In genomic region chr19:13024958-13025653, GRCh38 we compare ENCODE assay signal across 9 cellular contexts. TPM values are rescaled to one million over a fixed set of nuclear protein-coding genes. Genes with fewer than 3 reads are reported as not detected.
DNase-seq lines count a peak whose midpoint lies in the region; ATAC-seq, FAIRE-seq and TF ChIP-seq lines count a peak whose summit lies in the region.
"Had no signal": no experiment of that assay in that cellular context is flagged by ENCODE, and none has a peak within 500 bp of the region (broad histone marks: within the 10 kb centered on the region; RNA-seq: fewer than 3 reads in every experiment).

No MANE protein-coding gene starts in this region.

- no peak overlapping the region for H4K5ac ChIP-seq in mesendoderm (ENCODE audit: low read length)

- ATAC-seq in SK-N-SH treated with all-trans-retinoic acid at 6 μM for 48 hours (no peak), upper lobe of right lung (peak; percentile 24), HG02678 (IDR thresholded peaks at IDR 0.05; ENCODE audit: unreplicated experiment) (no peak), GM18873 (IDR thresholded peaks at IDR 0.05; ENCODE audit: low FRiP score, unreplicated experiment) (no peak)

- H3K18ac ChIP-seq in mesendoderm (ENCODE audit: low read length) = no peak overlapping the region

- H3K4me3 ChIP-seq in SK-N-SH (ENCODE audit: low read depth in 2 of 2, low read length in 1 of 2) (peak overlapping the region; percentile 23 to 43; a peak in 3 of 4 replicates), bronchial epithelial cell (ENCODE audit: low read depth, low read length) (peak overlapping the region; percentile 30), mesendoderm (ENCODE audit: low read length) (no peak overlapping the region), upper lobe of right lung (peak overlapping the region; percentile 53)

- H3K79me2 ChIP-seq in SK-N-SH (ENCODE audit: insufficient read depth) (peaks cover 58% of the 10 kb centered on the region), mesendoderm (ENCODE audit: control insufficient read depth, insufficient read depth, low read length) (no peaks in the 10 kb centered on the region)

- peak overlapping the region; percentile 29 for H3K23ac ChIP-seq in mesendoderm (ENCODE audit: low read length)

- intact Hi-C loops in upper lobe of right lung (cut with DNase I) = loop anchor here (10.0 kb wide), 1 partner anchor 70 kb away; no protein-coding TSS in a partner anchor

- TF ChIP-seq RAD21 in SK-N-SH (IDR thresholded peaks at IDR 0.05; ENCODE audit: low read length) = no peak

- no peaks in the 10 kb centered on the region for H3K79me1 ChIP-seq in mesendoderm (ENCODE audit: low read length)

- H3K27me3 ChIP-seq in SK-N-SH (ENCODE audit: insufficient read depth) (no peaks in the 10 kb centered on the region), bronchial epithelial cell (ENCODE audit: control insufficient read depth, insufficient read depth, low read length) (no peaks in the 10 kb centered on the region), mesendoderm (ENCODE audit: insufficient read depth, low read length, poor library complexity) (peaks cover 89% of the 10 kb centered on the region), upper lobe of right lung (no peaks in the 10 kb centered on the region)

- H3K9me2 ChIP-seq in SK-N-SH = no peaks in the 10 kb centered on the region

- H2BK15ac ChIP-seq in mesendoderm (replicated peaks; ENCODE audit: low read depth) = no peak overlapping the region

- H3K9ac ChIP-seq in SK-N-SH (no peak overlapping the region), mesendoderm (ENCODE audit: low read length) (no peak overlapping the region)

- peak overlapping the region in 1 of 2 experiments; percentile 43; a peak in 2 of 4 replicates for H3K27ac ChIP-seq in SK-N-SH (ENCODE audit: low read depth in 2 of 2, low read length in 1 of 2)
- H3K27ac ChIP-seq in mesendoderm (ENCODE audit: low read depth, low read length) = no peak overlapping the region
- peak overlapping the region; percentile 80 for H3K27ac ChIP-seq in upper lobe of right lung

- CTCF ChIA-PET in SK-N-SH (lab: Yijun Ruan, JAX) = interaction anchor here (1.1 to 4.7 kb wide), 5 partner anchors 8 to 60 kb away, joined by 4 to 43 read pairs (median 9); no protein-coding TSS in a partner anchor

- H3F3A ChIP-seq in SK-N-SH (replicated peaks; ENCODE audit: insufficient read depth) = peaks cover 3% of the 10 kb centered on the region

- no peak overlapping the region for H2BK120ac ChIP-seq in mesendoderm (ENCODE audit: low read depth, low read length)

- no peak for TF ChIP-seq CTCF in SK-N-SH (IDR thresholded peaks at IDR 0.05)
- no peak for TF ChIP-seq CTCF in bronchial epithelial cell (IDR thresholded peaks at IDR 0.05; ENCODE audit: insufficient read depth, low read length, severe bottlenecking)
- TF ChIP-seq CTCF in upper lobe of right lung (IDR thresholded peaks at IDR 0.05) = no peak

- H4K8ac ChIP-seq in mesendoderm (ENCODE audit: low read depth, low read length) = no peak overlapping the region

- H3K36me3 ChIP-seq in SK-N-SH (replicated peaks in 1 of 2; ENCODE audit: control insufficient read depth in 1 of 2, insufficient read depth in 2 of 2, low read length in 1 of 2) (peaks cover 0 to 15% of the 10 kb centered on the region in 2 experiments), bronchial epithelial cell (ENCODE audit: control insufficient read depth, insufficient read depth, low read length) (peaks cover 2% of the 10 kb centered on the region), mesendoderm (ENCODE audit: control insufficient read depth, insufficient read depth, low read length) (no peaks in the 10 kb centered on the region), upper lobe of right lung (peaks cover 4% of the 10 kb centered on the region)

- TF ChIP-seq EP300 in SK-N-SH (IDR thresholded peaks at IDR 0.05; ENCODE audit: borderline replicate concordance in 1 of 2, low read depth in 1 of 2, low read length in 1 of 2) = no peak

- no peaks in the 10 kb centered on the region for H4K20me1 ChIP-seq in SK-N-SH (ENCODE audit: insufficient read depth)

- no peak overlapping the region for H2AFZ ChIP-seq in SK-N-SH (ENCODE audit: low read depth)

- no peaks in the 10 kb centered on the region for H3K9me3 ChIP-seq in SK-N-SH
- H3K9me3 ChIP-seq in upper lobe of right lung = no peaks in the 10 kb centered on the region

- POLR2A ChIA-PET in SK-N-SH (lab: Yijun Ruan, JAX) = interaction anchor here (1.4 kb wide), 1 partner anchor 31 kb away, joined by 4 read pairs; no protein-coding TSS in a partner anchor

- H3K56ac ChIP-seq in mesendoderm (ENCODE audit: low read length) = no peak overlapping the region

- no peak overlapping the region for H2BK5ac ChIP-seq in mesendoderm (ENCODE audit: low read length)

- no peak overlapping the region for H2AK5ac ChIP-seq in mesendoderm (ENCODE audit: low read length)

- no peak for FAIRE-seq in bronchial epithelial cell (lab: Jason Lieb, UNC)

- WGBS in SK-N-SH (ENCODE audit: low lambda C conversion rate) = 97% methylated on average over 45 of the region's 45 CpGs
- WGBS in mesendoderm (ENCODE audit: extremely low coverage, insufficient coverage, low lambda C conversion rate) = no CpG with 5 or more reads among the region's 45 CpGs

- H3K4me1 ChIP-seq in SK-N-SH (ENCODE audit: control insufficient read depth in 1 of 2, insufficient read depth in 2 of 2, low read depth in 1 of 2, low read length in 1 of 2) = peaks cover 22 to 48% of the 10 kb centered on the region in 2 experiments
- no peaks in the 10 kb centered on the region for H3K4me1 ChIP-seq in mesendoderm (ENCODE audit: control insufficient read depth, low read depth, low read length)
- H3K4me1 ChIP-seq in upper lobe of right lung = peaks cover 70% of the 10 kb centered on the region

- H3K4ac ChIP-seq in mesendoderm (ENCODE audit: low read depth, low read length) = no peak overlapping the region

- H3K4me2 ChIP-seq in SK-N-SH (peak overlapping the region; percentile 80), mesendoderm (ENCODE audit: low read length) (no peak overlapping the region)

- DNase-seq in SK-N-SH = no peak
- no peak for DNase-seq in bronchial epithelial cell (ENCODE audit: low read depth)
- DNase-seq in mesendoderm = peak; percentile 50
- peak; percentile 85 for DNase-seq in upper lobe of right lung
- no peak for DNase-seq in NAMALWA (ENCODE audit: low spot score)

TF ChIP-seq in SK-N-SH, 30 proteins besides CTCF, POLR2A, EP300 and RAD21 (continues in another document):
- TF ChIP-seq RCOR1 (IDR thresholded peaks at IDR 0.05; ENCODE audit: low read length) (no peak), TEAD4 (IDR thresholded peaks at IDR 0.05; ENCODE audit: borderline replicate concordance, insufficient read depth) (no peak), GABPA (IDR thresholded peaks at IDR 0.05; ENCODE audit: low read depth) (no peak), IRF3 (IDR thresholded peaks at IDR 0.05; ENCODE audit: low read depth, low read length) (no peak), MXI1 (IDR thresholded peaks at IDR 0.05; ENCODE audit: low read depth, low read length) (no peak)
- TF ChIP-seq, protein P1, sequence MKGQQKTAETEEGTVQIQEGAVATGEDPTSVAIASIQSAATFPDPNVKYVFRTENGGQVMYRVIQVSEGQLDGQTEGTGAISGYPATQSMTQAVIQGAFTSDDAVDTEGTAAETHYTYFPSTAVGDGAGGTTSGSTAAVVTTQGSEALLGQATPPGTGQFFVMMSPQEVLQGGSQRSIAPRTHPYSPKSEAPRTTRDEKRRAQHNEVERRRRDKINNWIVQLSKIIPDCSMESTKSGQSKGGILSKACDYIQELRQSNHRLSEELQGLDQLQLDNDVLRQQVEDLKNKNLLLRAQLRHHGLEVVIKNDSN (IDR thresholded peaks at IDR 0.05; ENCODE audit: borderline replicate concordance, low read depth) = no peak

TF ChIP-seq in SK-N-SH treated with all-trans-retinoic acid at 6 μM for 48 hours, 23 proteins besides CTCF, POLR2A, EP300 and RAD21:
- TF ChIP-seq ISL1 (CRISPR knock-in tag; IDR thresholded peaks at IDR 0.05) (no peak), SNAI2 (CRISPR knock-in tag; IDR thresholded peaks at IDR 0.05) (no peak), ARNTL (CRISPR knock-in tag; IDR thresholded peaks at IDR 0.05; ENCODE audit: borderline replicate concordance, low read depth) (no peak), TSHZ2 (CRISPR knock-in tag; IDR thresholded peaks at IDR 0.05) (no peak), CSDC2 (CRISPR knock-in tag; IDR thresholded peaks at IDR 0.05) (no peak), ESRRG (CRISPR knock-in tag; IDR thresholded peaks at IDR 0.05) (no peak), PPARA (CRISPR knock-in tag; IDR thresholded peaks at IDR 0.05; ENCODE audit: borderline replicate concordance) (no peak)

RNA-seq across cellular contexts. Expression of gene NFIX, which starts 29.8 kb away (rescaled TPM):
- 5.1 and 14.8 TPM in 2 replicates for polyA plus RNA-seq in SK-N-SH (2012; rRNA removed)
- 9.1 and 13.3 TPM in 2 replicates for polyA plus RNA-seq in SK-N-SH (2012; cell fraction: cytosol; rRNA removed)
- 14.0 and 14.9 TPM in 2 replicates for polyA plus RNA-seq in SK-N-SH (2012; cell fraction: nucleus; rRNA removed)
- total RNA-seq in bronchial epithelial cell (5.4 and 5.8 TPM in 2 replicates), upper lobe of right lung (168 TPM)
- 0.07 TPM for polyA plus RNA-seq in mesendoderm (2013, experiment 1 of 2)
- 0.10 TPM for polyA plus RNA-seq in mesendoderm (2013, experiment 2 of 2)
- total RNA-seq: epithelial cell of proximal tubule had no signal

RNA-seq across cellular contexts. Expression of gene DAND5, which starts 55.7 kb away (rescaled TPM):
- polyA plus RNA-seq in SK-N-SH (2012; rRNA removed) = 1.0 and 1.6 TPM in 2 replicates
- polyA plus RNA-seq in SK-N-SH (2012; cell fraction: cytosol; rRNA removed) = 0.95 and 1.0 TPM in 2 replicates
- 1.4 and 3.0 TPM in 2 replicates for polyA plus RNA-seq in SK-N-SH (2012; cell fraction: nucleus; rRNA removed)
- total RNA-seq in bronchial epithelial cell (not detected in 2 replicates), upper lobe of right lung (not detected)
- polyA plus RNA-seq in mesendoderm (2013, experiment 1 of 2) = 0.03 TPM
- polyA plus RNA-seq in mesendoderm (2013, experiment 2 of 2) = 0.01 TPM

Comparison
In these comparisons a context has a peak if more than half of its experiments do, and no peak if none do; other contexts are left out.
1. DNase-seq: peak in mesendoderm (single experiment) and upper lobe of right lung (single experiment); none in SK-N-SH (single experiment), bronchial epithelial cell (single experiment) and NAMALWA (single experiment).
2. RNA of gene NFIX, which starts 29.8 kb away (total RNA-seq): 168 TPM in upper lobe of right lung (single experiment); 5.4 to 5.8 TPM in bronchial epithelial cell; every median in the first group is over 10 times any median in the second.